Comparison of ENCODE assay signal across 8 cellular contexts in genomic region chr19:13150187-13150918, GRCh38. TPM values are rescaled to one million over a fixed set of nuclear protein-coding genes. Genes with fewer than 3 reads are reported as not detected.
DNase-seq lines count a peak whose midpoint lies in the region; ATAC-seq and FAIRE-seq lines count a peak whose summit lies in the region.

IER2 (plus strand) TSS chr19:13150411; CDS start chr19:13153187, 2,776 bp downstream.
STX10 (minus strand) TSS chr19:13150375; CDS start chr19:13150173, 202 bp downstream.

- H3K9me3 ChIP-seq in KOPT-K1 (ENCODE audit: insufficient read depth, low read length, poor library complexity, severe bottlenecking) (no peaks in the 10 kb centered on the region), muscle layer of duodenum (ENCODE audit: control insufficient read depth in 1 of 2, low read length in 2 of 2) (no peaks in the 10 kb centered on the region)

- DNase-seq in D341Med (ENCODE audit: low spot score) (peak; percentile 89), RCC 7860 (ENCODE audit: low spot score) (peak; percentile 89)
- DNase-seq in activated T-cell treated with anti-CD3 and anti-CD28 coated beads, Interleukin-2, amount 50 U/mL, for 4 hours = peak; percentile 90
- DNase-seq in stimulated activated CD8-positive, alpha-beta memory T cell treated with anti-CD3 and anti-CD28 coated beads, Interleukin-7, amount 100 ng/mL, for 4 hours (ENCODE audit: low read depth in 2 of 2) = peak; percentile 90 to 92

- H3K36me3 ChIP-seq in KOPT-K1 (ENCODE audit: insufficient read depth, low read length) = peaks cover 6% of the 10 kb centered on the region; the same call in 1 of the 2 replicates
- peaks cover 0 to 10% of the 10 kb centered on the region in 2 donors for H3K36me3 ChIP-seq in muscle layer of duodenum (ENCODE audit: control insufficient read depth in 1 of 2, insufficient read depth in 2 of 2, low read length in 2 of 2)

- no peaks in the 10 kb centered on the region for H3K9me3 Mint-ChIP-seq in activated T-cell treated with anti-CD3 and anti-CD28 coated beads, Interleukin-2, amount 50 U/mL, for 4 hours

- ATAC-seq in GM21528 (IDR thresholded peaks at IDR 0.05; ENCODE audit: low FRiP score, unreplicated experiment) (peak; percentile 22), esophagus mucosa (peak; percentile 65)
- ATAC-seq in activated T-cell treated with anti-CD3 and anti-CD28 coated beads, Interleukin-2, amount 50 U/mL, for 4 hours = peak; percentile 56 to 59

- H3K4me3 Mint-ChIP-seq in activated T-cell treated with anti-CD3 and anti-CD28 coated beads, Interleukin-2, amount 50 U/mL, for 4 hours = peak within 1 kb of the TSS; percentile 99

- H3K27ac ChIP-seq in KOPT-K1 (ENCODE audit: low read depth, low read length, poor library complexity, severe bottlenecking) (peak within 1 kb of the TSS; percentile 94), muscle layer of duodenum (ENCODE audit: low read length) (peak within 1 kb of the TSS; percentile 100)

- peak; percentile 69 for FAIRE-seq in RCC 7860 (lab: Jason Lieb, UNC)

- H3K36me3 Mint-ChIP-seq in activated T-cell treated with anti-CD3 and anti-CD28 coated beads, Interleukin-2, amount 50 U/mL, for 4 hours (ENCODE audit: insufficient read depth) = peaks cover 18% of the 10 kb centered on the region

- H3K4me1 Mint-ChIP-seq in activated T-cell treated with anti-CD3 and anti-CD28 coated beads, Interleukin-2, amount 50 U/mL, for 4 hours (ENCODE audit: low read depth) = peaks cover 29% of the 10 kb centered on the region

- no peaks in the 10 kb centered on the region for H3K27me3 ChIP-seq in muscle layer of duodenum (ENCODE audit: low read depth, low read length)

- peaks cover 0 to 13% of the 10 kb centered on the region in 2 donors for H3K4me1 ChIP-seq in muscle layer of duodenum (ENCODE audit: control insufficient read depth in 1 of 2, insufficient read depth in 2 of 2, low read length in 2 of 2)

- H3K4me3 ChIP-seq in muscle layer of duodenum (ENCODE audit: low read depth in 1 of 2, low read length in 2 of 2) = peak within 1 kb of the TSS; percentile 82 to 97

- no peaks in the 10 kb centered on the region for H3K27me3 Mint-ChIP-seq in activated T-cell treated with anti-CD3 and anti-CD28 coated beads, Interleukin-2, amount 50 U/mL, for 4 hours (ENCODE audit: low read depth)

RNA-seq across cellular contexts. Expression of gene IER2, which starts in this region (rescaled TPM):
- total RNA-seq in activated T-cell treated with anti-CD3 and anti-CD28 coated beads, Interleukin-2, amount 50 U/mL, for 4 hours = 100 to 1,000 TPM in 2 of 3 donors, 10 to 100 TPM in 1; 99.4 to 113 (median 110) TPM
- total RNA-seq in esophagus mucosa = 97.7 TPM

RNA-seq across cellular contexts. Expression of gene STX10, which starts in this region (rescaled TPM):
- 10 to 100 TPM; 64.5 to 66.0 (median 65.4) TPM for total RNA-seq in activated T-cell treated with anti-CD3 and anti-CD28 coated beads, Interleukin-2, amount 50 U/mL, for 4 hours
- 46.0 TPM for total RNA-seq in esophagus mucosa

Comparison
In these comparisons a context has a peak if more than half of its experiments do, and no peak if none do; other contexts are left out.
1. Peak in every context shown above with its lines: DNase-seq, ATAC-seq, H3K4me3 ChIP-seq and H3K27ac ChIP-seq.